In the genomic region with DNA sequence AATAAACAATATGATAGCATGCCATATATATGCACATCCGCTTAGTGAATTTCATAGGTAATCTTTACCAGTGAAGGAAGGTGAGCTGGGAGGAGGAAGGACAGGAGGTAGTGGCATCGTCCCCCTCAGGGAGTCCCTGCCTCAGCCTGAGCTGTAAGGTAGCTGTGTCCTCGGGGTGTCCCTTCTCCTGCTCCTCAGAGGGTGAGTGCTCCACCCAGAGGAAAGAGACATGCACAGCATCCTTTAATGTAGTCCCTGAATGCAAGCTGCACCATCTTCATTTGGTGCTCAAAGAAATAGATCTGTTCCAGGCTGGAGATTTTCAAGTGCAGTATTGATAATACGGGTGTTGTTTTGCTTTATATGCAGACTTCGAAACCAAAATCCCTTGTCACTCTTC, we compare ENCODE assay signal across 1 cellular context.
TF ChIP-seq lines count a peak whose summit lies in the region.

No MANE protein-coding gene starts in this region.

TF ChIP-seq in K562, 482 proteins besides CTCF, POLR2A, EP300 and RAD21 (continued from another document):
- TF ChIP-seq, protein P1, sequence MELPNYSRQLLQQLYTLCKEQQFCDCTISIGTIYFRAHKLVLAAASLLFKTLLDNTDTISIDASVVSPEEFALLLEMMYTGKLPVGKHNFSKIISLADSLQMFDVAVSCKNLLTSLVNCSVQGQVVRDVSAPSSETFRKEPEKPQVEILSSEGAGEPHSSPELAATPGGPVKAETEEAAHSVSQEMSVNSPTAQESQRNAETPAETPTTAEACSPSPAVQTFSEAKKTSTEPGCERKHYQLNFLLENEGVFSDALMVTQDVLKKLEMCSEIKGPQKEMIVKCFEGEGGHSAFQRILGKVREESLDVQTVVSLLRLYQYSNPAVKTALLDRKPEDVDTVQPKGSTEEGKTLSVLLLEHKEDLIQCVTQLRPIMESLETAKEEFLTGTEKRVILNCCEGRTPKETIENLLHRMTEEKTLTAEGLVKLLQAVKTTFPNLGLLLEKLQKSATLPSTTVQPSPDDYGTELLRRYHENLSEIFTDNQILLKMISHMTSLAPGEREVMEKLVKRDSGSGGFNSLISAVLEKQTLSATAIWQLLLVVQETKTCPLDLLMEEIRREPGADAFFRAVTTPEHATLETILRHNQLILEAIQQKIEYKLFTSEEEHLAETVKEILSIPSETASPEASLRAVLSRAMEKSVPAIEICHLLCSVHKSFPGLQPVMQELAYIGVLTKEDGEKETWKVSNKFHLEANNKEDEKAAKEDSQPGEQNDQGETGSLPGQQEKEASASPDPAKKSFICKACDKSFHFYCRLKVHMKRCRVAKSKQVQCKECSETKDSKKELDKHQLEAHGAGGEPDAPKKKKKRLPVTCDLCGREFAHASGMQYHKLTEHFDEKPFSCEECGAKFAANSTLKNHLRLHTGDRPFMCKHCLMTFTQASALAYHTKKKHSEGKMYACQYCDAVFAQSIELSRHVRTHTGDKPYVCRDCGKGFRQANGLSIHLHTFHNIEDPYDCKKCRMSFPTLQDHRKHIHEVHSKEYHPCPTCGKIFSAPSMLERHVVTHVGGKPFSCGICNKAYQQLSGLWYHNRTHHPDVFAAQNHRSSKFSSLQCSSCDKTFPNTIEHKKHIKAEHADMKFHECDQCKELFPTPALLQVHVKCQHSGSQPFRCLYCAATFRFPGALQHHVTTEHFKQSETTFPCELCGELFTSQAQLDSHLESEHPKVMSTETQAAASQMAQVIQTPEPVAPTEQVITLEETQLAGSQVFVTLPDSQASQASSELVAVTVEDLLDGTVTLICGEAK (IDR thresholded peaks at IDR 0.05) = no peak
- TF ChIP-seq, protein P1 (CRISPR knock-in tag; IDR thresholded peaks at IDR 0.05) = no peak
- no peak for TF ChIP-seq SMAD2 (IDR thresholded peaks at IDR 0.05; ENCODE audit: low read depth, low read length)
- TF ChIP-seq, protein P2, sequence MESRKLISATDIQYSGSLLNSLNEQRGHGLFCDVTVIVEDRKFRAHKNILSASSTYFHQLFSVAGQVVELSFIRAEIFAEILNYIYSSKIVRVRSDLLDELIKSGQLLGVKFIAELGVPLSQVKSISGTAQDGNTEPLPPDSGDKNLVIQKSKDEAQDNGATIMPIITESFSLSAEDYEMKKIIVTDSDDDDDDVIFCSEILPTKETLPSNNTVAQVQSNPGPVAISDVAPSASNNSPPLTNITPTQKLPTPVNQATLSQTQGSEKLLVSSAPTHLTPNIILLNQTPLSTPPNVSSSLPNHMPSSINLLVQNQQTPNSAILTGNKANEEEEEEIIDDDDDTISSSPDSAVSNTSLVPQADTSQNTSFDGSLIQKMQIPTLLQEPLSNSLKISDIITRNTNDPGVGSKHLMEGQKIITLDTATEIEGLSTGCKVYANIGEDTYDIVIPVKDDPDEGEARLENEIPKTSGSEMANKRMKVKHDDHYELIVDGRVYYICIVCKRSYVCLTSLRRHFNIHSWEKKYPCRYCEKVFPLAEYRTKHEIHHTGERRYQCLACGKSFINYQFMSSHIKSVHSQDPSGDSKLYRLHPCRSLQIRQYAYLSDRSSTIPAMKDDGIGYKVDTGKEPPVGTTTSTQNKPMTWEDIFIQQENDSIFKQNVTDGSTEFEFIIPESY (CRISPR knock-in tag; IDR thresholded peaks at IDR 0.05) = no peak
- TF ChIP-seq, protein P3, sequence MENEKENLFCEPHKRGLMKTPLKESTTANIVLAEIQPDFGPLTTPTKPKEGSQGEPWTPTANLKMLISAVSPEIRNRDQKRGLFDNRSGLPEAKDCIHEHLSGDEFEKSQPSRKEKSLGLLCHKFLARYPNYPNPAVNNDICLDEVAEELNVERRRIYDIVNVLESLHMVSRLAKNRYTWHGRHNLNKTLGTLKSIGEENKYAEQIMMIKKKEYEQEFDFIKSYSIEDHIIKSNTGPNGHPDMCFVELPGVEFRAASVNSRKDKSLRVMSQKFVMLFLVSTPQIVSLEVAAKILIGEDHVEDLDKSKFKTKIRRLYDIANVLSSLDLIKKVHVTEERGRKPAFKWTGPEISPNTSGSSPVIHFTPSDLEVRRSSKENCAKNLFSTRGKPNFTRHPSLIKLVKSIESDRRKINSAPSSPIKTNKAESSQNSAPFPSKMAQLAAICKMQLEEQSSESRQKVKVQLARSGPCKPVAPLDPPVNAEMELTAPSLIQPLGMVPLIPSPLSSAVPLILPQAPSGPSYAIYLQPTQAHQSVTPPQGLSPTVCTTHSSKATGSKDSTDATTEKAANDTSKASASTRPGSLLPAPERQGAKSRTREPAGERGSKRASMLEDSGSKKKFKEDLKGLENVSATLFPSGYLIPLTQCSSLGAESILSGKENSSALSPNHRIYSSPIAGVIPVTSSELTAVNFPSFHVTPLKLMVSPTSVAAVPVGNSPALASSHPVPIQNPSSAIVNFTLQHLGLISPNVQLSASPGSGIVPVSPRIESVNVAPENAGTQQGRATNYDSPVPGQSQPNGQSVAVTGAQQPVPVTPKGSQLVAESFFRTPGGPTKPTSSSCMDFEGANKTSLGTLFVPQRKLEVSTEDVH (IDR thresholded peaks at IDR 0.05; ENCODE audit: low read depth, partially characterized antibody) = no peak
- TF ChIP-seq ASH1L (IDR thresholded peaks at IDR 0.05; ENCODE audit: borderline replicate concordance, low read depth, partially characterized antibody) = no peak
- TF ChIP-seq, protein P4, sequence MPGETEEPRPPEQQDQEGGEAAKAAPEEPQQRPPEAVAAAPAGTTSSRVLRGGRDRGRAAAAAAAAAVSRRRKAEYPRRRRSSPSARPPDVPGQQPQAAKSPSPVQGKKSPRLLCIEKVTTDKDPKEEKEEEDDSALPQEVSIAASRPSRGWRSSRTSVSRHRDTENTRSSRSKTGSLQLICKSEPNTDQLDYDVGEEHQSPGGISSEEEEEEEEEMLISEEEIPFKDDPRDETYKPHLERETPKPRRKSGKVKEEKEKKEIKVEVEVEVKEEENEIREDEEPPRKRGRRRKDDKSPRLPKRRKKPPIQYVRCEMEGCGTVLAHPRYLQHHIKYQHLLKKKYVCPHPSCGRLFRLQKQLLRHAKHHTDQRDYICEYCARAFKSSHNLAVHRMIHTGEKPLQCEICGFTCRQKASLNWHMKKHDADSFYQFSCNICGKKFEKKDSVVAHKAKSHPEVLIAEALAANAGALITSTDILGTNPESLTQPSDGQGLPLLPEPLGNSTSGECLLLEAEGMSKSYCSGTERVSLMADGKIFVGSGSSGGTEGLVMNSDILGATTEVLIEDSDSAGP (CRISPR knock-in tag; IDR thresholded peaks at IDR 0.05) = no peak
- no peak for TF ChIP-seq CEBPB (tag; IDR thresholded peaks at IDR 0.05)
- TF ChIP-seq, protein P5, sequence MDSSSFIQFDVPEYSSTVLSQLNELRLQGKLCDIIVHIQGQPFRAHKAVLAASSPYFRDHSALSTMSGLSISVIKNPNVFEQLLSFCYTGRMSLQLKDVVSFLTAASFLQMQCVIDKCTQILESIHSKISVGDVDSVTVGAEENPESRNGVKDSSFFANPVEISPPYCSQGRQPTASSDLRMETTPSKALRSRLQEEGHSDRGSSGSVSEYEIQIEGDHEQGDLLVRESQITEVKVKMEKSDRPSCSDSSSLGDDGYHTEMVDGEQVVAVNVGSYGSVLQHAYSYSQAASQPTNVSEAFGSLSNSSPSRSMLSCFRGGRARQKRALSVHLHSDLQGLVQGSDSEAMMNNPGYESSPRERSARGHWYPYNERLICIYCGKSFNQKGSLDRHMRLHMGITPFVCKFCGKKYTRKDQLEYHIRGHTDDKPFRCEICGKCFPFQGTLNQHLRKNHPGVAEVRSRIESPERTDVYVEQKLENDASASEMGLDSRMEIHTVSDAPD (CRISPR knock-in tag; IDR thresholded peaks at IDR 0.05) = no peak
- TF ChIP-seq NFATC3 (IDR thresholded peaks at IDR 0.05) = no peak
- TF ChIP-seq FOXP1 (CRISPR knock-in tag; IDR thresholded peaks at IDR 0.05) = no peak
